In genomic region chr7:131057015-131057518, GRCh38 we compare ENCODE assay signal across 1 cellular context.
TF ChIP-seq lines count a peak whose summit lies in the region.

No MANE protein-coding gene starts in this region.

TF ChIP-seq in HepG2, 621 proteins besides CTCF, POLR2A, EP300 and RAD21 (continued from another document and continues in another):
- TF ChIP-seq, protein P1, sequence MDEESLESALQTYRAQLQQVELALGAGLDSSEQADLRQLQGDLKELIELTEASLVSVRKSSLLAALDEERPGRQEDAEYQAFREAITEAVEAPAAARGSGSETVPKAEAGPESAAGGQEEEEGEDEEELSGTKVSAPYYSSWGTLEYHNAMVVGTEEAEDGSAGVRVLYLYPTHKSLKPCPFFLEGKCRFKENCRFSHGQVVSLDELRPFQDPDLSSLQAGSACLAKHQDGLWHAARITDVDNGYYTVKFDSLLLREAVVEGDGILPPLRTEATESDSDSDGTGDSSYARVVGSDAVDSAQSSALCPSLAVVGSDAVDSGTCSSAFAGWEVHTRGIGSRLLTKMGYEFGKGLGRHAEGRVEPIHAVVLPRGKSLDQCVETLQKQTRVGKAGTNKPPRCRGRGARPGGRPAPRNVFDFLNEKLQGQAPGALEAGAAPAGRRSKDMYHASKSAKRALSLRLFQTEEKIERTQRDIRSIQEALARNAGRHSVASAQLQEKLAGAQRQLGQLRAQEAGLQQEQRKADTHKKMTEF (CRISPR knock-in tag; IDR thresholded peaks at IDR 0.05) = peak; percentile 93
- TF ChIP-seq ZMYM2 (CRISPR knock-in tag; IDR thresholded peaks at IDR 0.05) (peak; percentile 55; the same call in 1 of the 2 replicates), IRF2 (CRISPR knock-in tag; IDR thresholded peaks at IDR 0.05) (peak; percentile 81; the same call in 1 of the 2 replicates), ZNF224 (CRISPR knock-in tag; IDR thresholded peaks at IDR 0.05) (no peak), ZNF501 (CRISPR knock-in tag; IDR thresholded peaks at IDR 0.05) (peak; percentile 39), GLMP (CRISPR knock-in tag; IDR thresholded peaks at IDR 0.05; ENCODE audit: borderline replicate concordance) (no peak), ZNF577 (CRISPR knock-in tag; IDR thresholded peaks at IDR 0.05; ENCODE audit: borderline replicate concordance, low read depth) (no peak), ZNF337 (CRISPR knock-in tag; IDR thresholded peaks at IDR 0.05; ENCODE audit: borderline replicate concordance, low read depth) (no peak), ZNF558 (CRISPR knock-in tag; IDR thresholded peaks at IDR 0.05; ENCODE audit: borderline replicate concordance) (no peak), CHCHD3 (CRISPR knock-in tag; IDR thresholded peaks at IDR 0.05) (no peak), REL (CRISPR knock-in tag; conservative IDR thresholded peaks at IDR 0.05) (no peak), RXRB (CRISPR knock-in tag; IDR thresholded peaks at IDR 0.05; ENCODE audit: borderline replicate concordance) (peak; percentile 92), ZNF451 (CRISPR knock-in tag; IDR thresholded peaks at IDR 0.05) (no peak), ARNTL (CRISPR knock-in tag; IDR thresholded peaks at IDR 0.05) (peak; percentile 99), SMAD9 (CRISPR knock-in tag; IDR thresholded peaks at IDR 0.05) (no peak), ZNF510 (CRISPR knock-in tag; IDR thresholded peaks at IDR 0.05; ENCODE audit: low read depth) (no peak), CBX2 (IDR thresholded peaks at IDR 0.05; ENCODE audit: low read depth, low read length) (no peak), CBX2 (CRISPR knock-in tag; IDR thresholded peaks at IDR 0.05; ENCODE audit: low read depth) (no peak), ZSCAN21 (CRISPR knock-in tag; IDR thresholded peaks at IDR 0.05; ENCODE audit: borderline replicate concordance) (peak; percentile 39; the same call in 1 of the 2 replicates), BRCA1 (CRISPR knock-in tag; IDR thresholded peaks at IDR 0.05) (0 out of 2 replicates have a peak, but pooled peaks have one; percentile 26), MAF1 (CRISPR knock-in tag; IDR thresholded peaks at IDR 0.05; ENCODE audit: borderline replicate concordance) (no peak), MTF1 (CRISPR knock-in tag; IDR thresholded peaks at IDR 0.05) (no peak), ELF1 (CRISPR knock-in tag; IDR thresholded peaks at IDR 0.05) (peak; percentile 65), ZNF260 (CRISPR knock-in tag; IDR thresholded peaks at IDR 0.05; ENCODE audit: borderline replicate concordance, low read depth) (no peak), RFXAP (CRISPR knock-in tag; IDR thresholded peaks at IDR 0.05; ENCODE audit: borderline replicate concordance) (no peak), ZNF724P (CRISPR knock-in tag; IDR thresholded peaks at IDR 0.05; ENCODE audit: borderline replicate concordance) (no peak), PHF21A (CRISPR knock-in tag; IDR thresholded peaks at IDR 0.05) (peak; percentile 66; the same call in 1 of the 2 replicates), HIVEP1 (CRISPR knock-in tag; IDR thresholded peaks at IDR 0.05) (no peak), TBP (CRISPR knock-in tag; IDR thresholded peaks at IDR 0.05) (no peak), HNRNPH1 (optimal IDR thresholded peaks at IDR 0.05; ENCODE audit: low read depth, low read length) (no peak), TCF7L2 (IDR thresholded peaks at IDR 0.05; ENCODE audit: low read depth, low read length) (no peak), ZNF747 (CRISPR knock-in tag; IDR thresholded peaks at IDR 0.05; ENCODE audit: borderline replicate concordance) (peak; percentile 21; the same call in 1 of the 2 replicates), THYN1 (CRISPR knock-in tag; IDR thresholded peaks at IDR 0.05; ENCODE audit: borderline replicate concordance, low read depth) (no peak), ZNF646 (CRISPR knock-in tag; IDR thresholded peaks at IDR 0.05) (no peak), NFATC3 (CRISPR knock-in tag; IDR thresholded peaks at IDR 0.05) (no peak), TBL1XR1 (IDR thresholded peaks at IDR 0.05; ENCODE audit: borderline replicate concordance, low read length, partially characterized antibody) (no peak), PRMT3 (CRISPR knock-in tag; IDR thresholded peaks at IDR 0.05; ENCODE audit: borderline replicate concordance, low read depth) (no peak), ZNF780A (CRISPR knock-in tag; IDR thresholded peaks at IDR 0.05) (no peak), NCOA2 (CRISPR knock-in tag; IDR thresholded peaks at IDR 0.05) (peak; percentile 99), TRIM24 (CRISPR knock-in tag; IDR thresholded peaks at IDR 0.05) (no peak), ISX (CRISPR knock-in tag; conservative IDR thresholded peaks at IDR 0.05) (no peak), CBX1 (IDR thresholded peaks at IDR 0.05; ENCODE audit: low read depth) (no peak), SMARCC2 (IDR thresholded peaks at IDR 0.05) (0 out of 2 replicates have a peak, but pooled peaks have one; percentile 31), MBNL3 (CRISPR knock-in tag; conservative IDR thresholded peaks at IDR 0.05) (no peak)
- TF ChIP-seq, protein P2, sequence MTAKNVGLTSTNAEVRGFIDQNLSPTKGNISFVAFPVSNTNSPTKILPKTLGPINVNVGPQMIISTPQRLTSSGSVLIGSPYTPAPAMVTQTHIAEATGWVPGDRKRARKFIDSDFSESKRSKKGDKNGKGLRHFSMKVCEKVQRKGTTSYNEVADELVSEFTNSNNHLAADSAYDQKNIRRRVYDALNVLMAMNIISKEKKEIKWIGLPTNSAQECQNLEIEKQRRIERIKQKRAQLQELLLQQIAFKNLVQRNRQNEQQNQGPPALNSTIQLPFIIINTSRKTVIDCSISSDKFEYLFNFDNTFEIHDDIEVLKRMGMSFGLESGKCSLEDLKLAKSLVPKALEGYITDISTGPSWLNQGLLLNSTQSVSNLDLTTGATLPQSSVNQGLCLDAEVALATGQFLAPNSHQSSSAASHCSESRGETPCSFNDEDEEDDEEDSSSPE (CRISPR knock-in tag; IDR thresholded peaks at IDR 0.05) = 0 out of 2 replicates have a peak, but pooled peaks have one; percentile 41
- TF ChIP-seq, protein P3, sequence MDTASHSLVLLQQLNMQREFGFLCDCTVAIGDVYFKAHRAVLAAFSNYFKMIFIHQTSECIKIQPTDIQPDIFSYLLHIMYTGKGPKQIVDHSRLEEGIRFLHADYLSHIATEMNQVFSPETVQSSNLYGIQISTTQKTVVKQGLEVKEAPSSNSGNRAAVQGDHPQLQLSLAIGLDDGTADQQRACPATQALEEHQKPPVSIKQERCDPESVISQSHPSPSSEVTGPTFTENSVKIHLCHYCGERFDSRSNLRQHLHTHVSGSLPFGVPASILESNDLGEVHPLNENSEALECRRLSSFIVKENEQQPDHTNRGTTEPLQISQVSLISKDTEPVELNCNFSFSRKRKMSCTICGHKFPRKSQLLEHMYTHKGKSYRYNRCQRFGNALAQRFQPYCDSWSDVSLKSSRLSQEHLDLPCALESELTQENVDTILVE (CRISPR knock-in tag; IDR thresholded peaks at IDR 0.05) = peak; percentile 83
- TF ChIP-seq, protein P4, sequence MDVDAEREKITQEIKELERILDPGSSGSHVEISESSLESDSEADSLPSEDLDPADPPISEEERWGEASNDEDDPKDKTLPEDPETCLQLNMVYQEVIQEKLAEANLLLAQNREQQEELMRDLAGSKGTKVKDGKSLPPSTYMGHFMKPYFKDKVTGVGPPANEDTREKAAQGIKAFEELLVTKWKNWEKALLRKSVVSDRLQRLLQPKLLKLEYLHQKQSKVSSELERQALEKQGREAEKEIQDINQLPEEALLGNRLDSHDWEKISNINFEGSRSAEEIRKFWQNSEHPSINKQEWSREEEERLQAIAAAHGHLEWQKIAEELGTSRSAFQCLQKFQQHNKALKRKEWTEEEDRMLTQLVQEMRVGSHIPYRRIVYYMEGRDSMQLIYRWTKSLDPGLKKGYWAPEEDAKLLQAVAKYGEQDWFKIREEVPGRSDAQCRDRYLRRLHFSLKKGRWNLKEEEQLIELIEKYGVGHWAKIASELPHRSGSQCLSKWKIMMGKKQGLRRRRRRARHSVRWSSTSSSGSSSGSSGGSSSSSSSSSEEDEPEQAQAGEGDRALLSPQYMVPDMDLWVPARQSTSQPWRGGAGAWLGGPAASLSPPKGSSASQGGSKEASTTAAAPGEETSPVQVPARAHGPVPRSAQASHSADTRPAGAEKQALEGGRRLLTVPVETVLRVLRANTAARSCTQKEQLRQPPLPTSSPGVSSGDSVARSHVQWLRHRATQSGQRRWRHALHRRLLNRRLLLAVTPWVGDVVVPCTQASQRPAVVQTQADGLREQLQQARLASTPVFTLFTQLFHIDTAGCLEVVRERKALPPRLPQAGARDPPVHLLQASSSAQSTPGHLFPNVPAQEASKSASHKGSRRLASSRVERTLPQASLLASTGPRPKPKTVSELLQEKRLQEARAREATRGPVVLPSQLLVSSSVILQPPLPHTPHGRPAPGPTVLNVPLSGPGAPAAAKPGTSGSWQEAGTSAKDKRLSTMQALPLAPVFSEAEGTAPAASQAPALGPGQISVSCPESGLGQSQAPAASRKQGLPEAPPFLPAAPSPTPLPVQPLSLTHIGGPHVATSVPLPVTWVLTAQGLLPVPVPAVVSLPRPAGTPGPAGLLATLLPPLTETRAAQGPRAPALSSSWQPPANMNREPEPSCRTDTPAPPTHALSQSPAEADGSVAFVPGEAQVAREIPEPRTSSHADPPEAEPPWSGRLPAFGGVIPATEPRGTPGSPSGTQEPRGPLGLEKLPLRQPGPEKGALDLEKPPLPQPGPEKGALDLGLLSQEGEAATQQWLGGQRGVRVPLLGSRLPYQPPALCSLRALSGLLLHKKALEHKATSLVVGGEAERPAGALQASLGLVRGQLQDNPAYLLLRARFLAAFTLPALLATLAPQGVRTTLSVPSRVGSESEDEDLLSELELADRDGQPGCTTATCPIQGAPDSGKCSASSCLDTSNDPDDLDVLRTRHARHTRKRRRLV (CRISPR knock-in tag; IDR thresholded peaks at IDR 0.05) = no peak
- TF ChIP-seq, protein P5, sequence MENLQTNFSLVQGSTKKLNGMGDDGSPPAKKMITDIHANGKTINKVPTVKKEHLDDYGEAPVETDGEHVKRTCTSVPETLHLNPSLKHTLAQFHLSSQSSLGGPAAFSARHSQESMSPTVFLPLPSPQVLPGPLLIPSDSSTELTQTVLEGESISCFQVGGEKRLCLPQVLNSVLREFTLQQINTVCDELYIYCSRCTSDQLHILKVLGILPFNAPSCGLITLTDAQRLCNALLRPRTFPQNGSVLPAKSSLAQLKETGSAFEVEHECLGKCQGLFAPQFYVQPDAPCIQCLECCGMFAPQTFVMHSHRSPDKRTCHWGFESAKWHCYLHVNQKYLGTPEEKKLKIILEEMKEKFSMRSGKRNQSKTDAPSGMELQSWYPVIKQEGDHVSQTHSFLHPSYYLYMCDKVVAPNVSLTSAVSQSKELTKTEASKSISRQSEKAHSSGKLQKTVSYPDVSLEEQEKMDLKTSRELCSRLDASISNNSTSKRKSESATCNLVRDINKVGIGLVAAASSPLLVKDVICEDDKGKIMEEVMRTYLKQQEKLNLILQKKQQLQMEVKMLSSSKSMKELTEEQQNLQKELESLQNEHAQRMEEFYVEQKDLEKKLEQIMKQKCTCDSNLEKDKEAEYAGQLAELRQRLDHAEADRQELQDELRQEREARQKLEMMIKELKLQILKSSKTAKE (CRISPR knock-in tag; IDR thresholded peaks at IDR 0.05; ENCODE audit: borderline replicate concordance) = no peak; the same call in 1 of the 2 replicates
- TF ChIP-seq, protein P6, sequence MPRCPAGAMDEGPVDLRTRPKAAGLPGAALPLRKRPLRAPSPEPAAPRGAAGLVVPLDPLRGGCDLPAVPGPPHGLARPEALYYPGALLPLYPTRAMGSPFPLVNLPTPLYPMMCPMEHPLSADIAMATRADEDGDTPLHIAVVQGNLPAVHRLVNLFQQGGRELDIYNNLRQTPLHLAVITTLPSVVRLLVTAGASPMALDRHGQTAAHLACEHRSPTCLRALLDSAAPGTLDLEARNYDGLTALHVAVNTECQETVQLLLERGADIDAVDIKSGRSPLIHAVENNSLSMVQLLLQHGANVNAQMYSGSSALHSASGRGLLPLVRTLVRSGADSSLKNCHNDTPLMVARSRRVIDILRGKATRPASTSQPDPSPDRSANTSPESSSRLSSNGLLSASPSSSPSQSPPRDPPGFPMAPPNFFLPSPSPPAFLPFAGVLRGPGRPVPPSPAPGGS (CRISPR knock-in tag; IDR thresholded peaks at IDR 0.05) = no peak
